ENCODE assay signal across 10 cellular contexts in genomic region chr1:110873856-110874255, GRCh38. TPM values are rescaled to one million over a fixed set of nuclear protein-coding genes. Genes with fewer than 3 reads are reported as not detected.
A peak's percentile ranks its signal among the peaks of the same experiment; 100 is the strongest.
DNase-seq lines count a peak whose midpoint lies in the region; ATAC-seq and TF ChIP-seq lines count a peak whose summit lies in the region.
"Had no signal": no experiment of that assay in that cellular context is flagged by ENCODE, and none has a peak within 500 bp of the region (broad histone marks: within the 10 kb centered on the region; RNA-seq: fewer than 3 reads in every experiment).

No MANE protein-coding gene starts in this region.

- H3K27ac ChIP-seq in OCI-LY7 (ENCODE audit: low read depth, low read length, poor library complexity, severe bottlenecking) (peak overlapping the region; percentile 98), esophagus squamous epithelium (peak overlapping the region; percentile 50 to 82 (median 69)), GM23248 (no peak overlapping the region)

- no peak for TF ChIP-seq POLR2A in esophagus squamous epithelium (IDR thresholded peaks at IDR 0.05)

- H3K9me2 ChIP-seq in OCI-LY7 (ENCODE audit: insufficient read depth, low read length) (no peaks in the 10 kb centered on the region), GM23248 (ENCODE audit: insufficient read depth) (no peaks in the 10 kb centered on the region)

- in situ Hi-C loops in GM23248 (cut with MboI): no loop called here

- H3K9me3 Mint-ChIP-seq in activated CD4-positive, alpha-beta T cell treated with anti-CD3 and anti-CD28 coated beads, Interleukin-2, amount 10 ng/mL, durations not matched to agents 7 days and 5 days: peaks cover 3% of the 10 kb centered on the region
- H3K9me3 Mint-ChIP-seq in stimulated activated naive CD8-positive, alpha-beta T cell treated with anti-CD3 and anti-CD28 coated beads, Interleukin-15, amount 100 ng/mL, for 72 hours: peaks cover 0 to 5% of the 10 kb centered on the region in 2 donors

- intact Hi-C loops in OCI-LY7 (cut with micrococcal nuclease; ENCODE audit: unreplicated experiment) (loop anchor here (1.0 to 10.0 kb wide), 8 partner anchors 87 to 751 kb away; partner anchors contain the start of gene RBM15), esophagus squamous epithelium (cut with DNase I) (no loop called here)

- CTCF ChIA-PET in activated CD4-positive, alpha-beta T cell treated with anti-CD3 and anti-CD28 coated beads, Interleukin-2, amount 10 ng/mL, durations not matched to agents 7 days and 5 days (lab: Charles Lee): interaction anchor here (1.1 to 2.2 kb wide), 2 partner anchors 14 to 254 kb away, joined by 3 to 8 read pairs; no protein-coding TSS in a partner anchor
- CTCF ChIA-PET in OCI-LY7 (lab: Charles Lee; ENCODE audit: unreplicated experiment): interaction anchor here (0.6 to 0.7 kb wide), 2 partner anchors 74 to 238 kb away, joined by 3 read pairs; no protein-coding TSS in a partner anchor

- H3K79me2 ChIP-seq in OCI-LY7 (ENCODE audit: insufficient read depth, low read depth, low read length) (peaks cover 58% of the 10 kb centered on the region), GM23248 (ENCODE audit: insufficient read depth) (no peaks in the 10 kb centered on the region)

- H3K4me3 ChIP-seq in OCI-LY7 (ENCODE audit: low read depth, low read length, poor library complexity, severe bottlenecking): peak overlapping the region; percentile 82
- H3K4me3 ChIP-seq in esophagus squamous epithelium: peak overlapping the region; percentile 13 to 52 (median 33)
- no peak overlapping the region for H3K4me3 ChIP-seq in GM23248

- H4K20me1 ChIP-seq in OCI-LY7 (ENCODE audit: insufficient read depth, low read length): no peaks in the 10 kb centered on the region
- H4K20me1 ChIP-seq in GM23248 (ENCODE audit: insufficient read depth): no peaks in the 10 kb centered on the region

- no TSS peak for BruUV-seq in OCI-LY7 (replicated peaks; lab: Mats Ljungman, UMichigan)

- peak; percentile 20 for DNase-seq in activated CD4-positive, alpha-beta T cell treated with anti-CD3 and anti-CD28 coated beads, Interleukin-2, amount 10 ng/mL, durations not matched to agents 7 days and 5 days
- DNase-seq in activated CD4-positive, alpha-beta T cell treated with anti-CD3 and anti-CD28 coated beads for 1 hour: no peak
- DNase-seq in OCI-LY7 (ENCODE audit: low spot score): peak; percentile 49
- no peak for DNase-seq in esophagus squamous epithelium (lab: John Stamatoyannopoulos, UW)
- DNase-seq in stimulated activated naive CD8-positive, alpha-beta T cell treated with anti-CD3 and anti-CD28 coated beads, Interleukin-15, amount 100 ng/mL, for 72 hours: no peak
- DNase-seq in GM23248: no peak
- no peak for DNase-seq in GM03348 (ENCODE audit: low spot score)
- DNase-seq: NCI-H446, nucleus accumbens had no signal

- H3K36me3 ChIP-seq in OCI-LY7 (ENCODE audit: insufficient read depth, low read length): peaks cover 9% of the 10 kb centered on the region
- H3K36me3 ChIP-seq in esophagus squamous epithelium: no peaks in the 10 kb centered on the region
- H3K36me3 ChIP-seq in GM23248 (ENCODE audit: low read depth): no peaks in the 10 kb centered on the region

- H2AFZ ChIP-seq in OCI-LY7 (ENCODE audit: low read length) (no peak overlapping the region), GM23248 (no peak overlapping the region)

- H3K4me1 ChIP-seq in OCI-LY7 (ENCODE audit: insufficient read depth, low read length, poor library complexity, severe bottlenecking): peaks cover 69% of the 10 kb centered on the region
- no peaks in the 10 kb centered on the region for H3K4me1 ChIP-seq in esophagus squamous epithelium
- no peaks in the 10 kb centered on the region for H3K4me1 ChIP-seq in GM23248 (ENCODE audit: insufficient read depth)

- H3K9me3 ChIP-seq in OCI-LY7 (ENCODE audit: low read length): peaks cover 5% of the 10 kb centered on the region; the same call in 1 of the 2 replicates
- no peaks in the 10 kb centered on the region for H3K9me3 ChIP-seq in esophagus squamous epithelium
- H3K9me3 ChIP-seq in GM23248 (ENCODE audit: low read depth): no peaks in the 10 kb centered on the region

- peak overlapping the region; percentile 94 for H3K4me3 Mint-ChIP-seq in activated CD4-positive, alpha-beta T cell treated with anti-CD3 and anti-CD28 coated beads, Interleukin-2, amount 10 ng/mL, durations not matched to agents 7 days and 5 days
- H3K4me3 Mint-ChIP-seq in stimulated activated naive CD8-positive, alpha-beta T cell treated with anti-CD3 and anti-CD28 coated beads, Interleukin-15, amount 100 ng/mL, for 72 hours: peak overlapping the region; percentile 98

- H3F3A ChIP-seq in GM23248 (ENCODE audit: insufficient read depth): no peaks in the 10 kb centered on the region

- peaks cover 45% of the 10 kb centered on the region for H3K4me1 Mint-ChIP-seq in activated CD4-positive, alpha-beta T cell treated with anti-CD3 and anti-CD28 coated beads, Interleukin-2, amount 10 ng/mL, durations not matched to agents 7 days and 5 days
- peaks cover 48% of the 10 kb centered on the region for H3K4me1 Mint-ChIP-seq in stimulated activated naive CD8-positive, alpha-beta T cell treated with anti-CD3 and anti-CD28 coated beads, Interleukin-15, amount 100 ng/mL, for 72 hours

- H3K27me3 ChIP-seq in esophagus squamous epithelium (no peaks in the 10 kb centered on the region), GM23248 (replicated peaks; ENCODE audit: insufficient read depth) (no peaks in the 10 kb centered on the region)

- POLR2A ChIA-PET in activated CD4-positive, alpha-beta T cell treated with anti-CD3 and anti-CD28 coated beads, Interleukin-2, amount 10 ng/mL, durations not matched to agents 7 days and 5 days (lab: Charles Lee): interaction anchor here (1.2 to 2.2 kb wide), 2 partner anchors 86 to 90 kb away, joined by 3 to 8 read pairs; no protein-coding TSS in a partner anchor
- POLR2A ChIA-PET in OCI-LY7 (lab: Charles Lee): interaction anchor here (0.6 to 1.7 kb wide), 12 partner anchors 12 to 475 kb away, joined by 3 to 8 read pairs (median 3); partner anchors contain the start of genes CEPT1 and DRAM2

- no peak for ATAC-seq in stimulated activated naive CD8-positive, alpha-beta T cell treated with anti-CD3 and anti-CD28 coated beads, Interleukin-15, amount 100 ng/mL, for 72 hours
- no peak for ATAC-seq in GM18868 (IDR thresholded peaks at IDR 0.05; ENCODE audit: unreplicated experiment)

- peak overlapping the region; percentile 98 for H3K27ac Mint-ChIP-seq in activated CD4-positive, alpha-beta T cell treated with anti-CD3 and anti-CD28 coated beads, Interleukin-2, amount 10 ng/mL, durations not matched to agents 7 days and 5 days
- peak overlapping the region; percentile 97 to 98 for H3K27ac Mint-ChIP-seq in stimulated activated naive CD8-positive, alpha-beta T cell treated with anti-CD3 and anti-CD28 coated beads, Interleukin-15, amount 100 ng/mL, for 72 hours

- H3K36me3 Mint-ChIP-seq in activated CD4-positive, alpha-beta T cell treated with anti-CD3 and anti-CD28 coated beads, Interleukin-2, amount 10 ng/mL, durations not matched to agents 7 days and 5 days (ENCODE audit: low read depth): peaks cover 53% of the 10 kb centered on the region

- H3K4me2 ChIP-seq in OCI-LY7 (ENCODE audit: low read length) (peak overlapping the region; percentile 95), GM23248 (ENCODE audit: unreplicated experiment) (no peak overlapping the region)

- H3K9ac ChIP-seq in GM23248: no peak overlapping the region

- 47 to 52% methylated on average over 4 of the region's 4 CpGs for WGBS in esophagus squamous epithelium, 2 donors
- WGBS in GM23248 (ENCODE audit: low coverage in 1 of 2, low lambda C conversion rate in 2 of 2, missing lambda C conversion rate in 2 of 2), 2 experiments: 25 to 34% methylated on average over 4 of the region's 4 CpGs

- TF ChIP-seq CTCF in OCI-LY7 (conservative IDR thresholded peaks at IDR 0.05; ENCODE audit: low read length) (no peak), esophagus squamous epithelium (IDR thresholded peaks at IDR 0.05) (no peak)

- H3K27me3 Mint-ChIP-seq in activated CD4-positive, alpha-beta T cell treated with anti-CD3 and anti-CD28 coated beads, Interleukin-2, amount 10 ng/mL, durations not matched to agents 7 days and 5 days: no peaks in the 10 kb centered on the region
- H3K27me3 Mint-ChIP-seq in stimulated activated naive CD8-positive, alpha-beta T cell treated with anti-CD3 and anti-CD28 coated beads, Interleukin-15, amount 100 ng/mL, for 72 hours: no peaks in the 10 kb centered on the region

RNA-seq across cellular contexts. Expression of gene CD53, which starts 0.9 kb away (rescaled TPM):
- 100 to 1,000 TPM; 530 to 557 TPM for total RNA-seq in activated CD4-positive, alpha-beta T cell treated with anti-CD3 and anti-CD28 coated beads, Interleukin-2, amount 10 ng/mL, durations not matched to agents 7 days and 5 days
- 119 and 134 TPM in 2 replicates for total RNA-seq in OCI-LY7 (2014; rRNA removed; shearing (Covaris generic))
- 180 and 186 TPM in 2 replicates for total RNA-seq in OCI-LY7 (2022)
- 10 to 100 TPM in 2 of 4 donors, 1 to 10 TPM in 2; 6.6 to 31.1 (median 17.7) TPM for total RNA-seq in esophagus squamous epithelium
- not detected in 2 replicates for total RNA-seq in GM23248 (2014; rRNA removed; shearing (Covaris generic))
- polyA plus RNA-seq in GM23248 (2016; fragmentation: Nextera tagmentation; extraction: Ambion mirVana): 0.33 TPM in 1 of 2 replicates, not detected in the other

Comparison
In these comparisons a context has a peak if more than half of its experiments do, and no peak if none do; other contexts are left out.
1. DNase-seq: peak in activated CD4-positive, alpha-beta T cell treated with anti-CD3 and anti-CD28 coated beads, Interleukin-2, amount 10 ng/mL, durations not matched to agents 7 days and 5 days (single experiment) and OCI-LY7 (single experiment); none in activated CD4-positive, alpha-beta T cell treated with anti-CD3 and anti-CD28 coated beads for 1 hour (single experiment), esophagus squamous epithelium (single experiment), stimulated activated naive CD8-positive, alpha-beta T cell treated with anti-CD3 and anti-CD28 coated beads, Interleukin-15, amount 100 ng/mL, for 72 hours (0 of 2), GM23248 (single experiment) and GM03348 (single experiment).